ENCODE assay signal across 12 cellular contexts in the genomic region with DNA sequence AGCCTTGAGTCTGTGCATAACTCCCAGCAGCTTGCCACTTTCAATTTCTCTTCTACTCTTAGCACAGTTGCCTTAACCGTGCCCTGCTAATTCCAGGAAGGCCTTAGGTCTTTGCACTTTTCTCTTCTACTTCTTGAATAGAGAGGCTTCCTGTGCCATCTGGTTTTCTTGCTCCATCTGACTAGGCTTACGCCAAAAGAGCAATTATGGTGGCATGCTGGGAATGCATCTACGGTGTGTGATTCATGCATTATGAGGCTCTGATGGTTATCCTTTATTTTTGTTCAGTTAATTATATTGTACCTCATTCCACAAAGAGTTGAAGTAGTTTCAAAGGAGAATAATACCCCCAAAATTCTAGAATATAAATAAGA. TPM values are rescaled to one million over a fixed set of nuclear protein-coding genes. Genes with fewer than 3 reads are reported as not detected.
A peak's percentile ranks its signal among the peaks of the same experiment; 100 is the strongest.
DNase-seq lines count a peak whose midpoint lies in the region; ATAC-seq and TF ChIP-seq lines count a peak whose summit lies in the region.
"Had no signal": no experiment of that assay in that cellular context is flagged by ENCODE, and none has a peak within 500 bp of the region (broad histone marks: within the 10 kb centered on the region; RNA-seq: fewer than 3 reads in every experiment).

No MANE protein-coding gene starts in this region.

- H3K4me1 ChIP-seq in Panc1 (ENCODE audit: control insufficient read depth, insufficient read depth, low read length), result peaks cover 12% of the 10 kb centered on the region; the same call in 1 of the 2 replicates
- peaks cover 6% of the 10 kb centered on the region for H3K4me1 ChIP-seq in right cardiac atrium (ENCODE audit: control insufficient read depth, insufficient read depth, low read length)

- intact Hi-C loops in Panc1 (cut with micrococcal nuclease; ENCODE audit: unreplicated experiment) (no loop called here), right cardiac atrium (cut with DNase I) (no loop called here)

- BruUV-seq in Panc1 (replicated peaks; lab: Mats Ljungman, UMichigan), result no TSS peak

- no peak overlapping the region for H3K4me3 Mint-ChIP-seq in activated CD4-positive, alpha-beta T cell treated with anti-CD3 and anti-CD28 coated beads, Interleukin-2, amount 10 ng/mL, durations not matched to agents 7 days and 5 days
- no peak overlapping the region for H3K4me3 Mint-ChIP-seq in stimulated activated effector memory CD8-positive, alpha-beta T cell treated with anti-CD3 and anti-CD28 coated beads, Interleukin-12 subunit alpha, Interleukin-12 subunit beta, amount 100 ng/mL, for 72 hours
- H3K4me3 Mint-ChIP-seq: naive thymus-derived CD8-positive, alpha-beta T cell had no signal

- no peaks in the 10 kb centered on the region for H3K27me3 Mint-ChIP-seq in activated CD4-positive, alpha-beta T cell treated with anti-CD3 and anti-CD28 coated beads, Interleukin-2, amount 10 ng/mL, durations not matched to agents 7 days and 5 days
- H3K27me3 Mint-ChIP-seq: naive thymus-derived CD8-positive, alpha-beta T cell had no signal

- in situ Hi-C loops in Panc1 (cut with HindIII; ENCODE audit: low pct_unique_long_range_greater_than_20kb, low sequenced_read_pairs), result no loop called here

- H3K36me3 ChIP-seq in Panc1 (ENCODE audit: control insufficient read depth, insufficient read depth, low read length), result no peaks in the 10 kb centered on the region

- no peak overlapping the region for H3K4me3 ChIP-seq in Panc1 (ENCODE audit: low read depth in 2 of 2, low read length in 2 of 2)
- H3K4me3 ChIP-seq in epithelial cell of esophagus (ENCODE audit: low read length), result no peak overlapping the region
- no peak overlapping the region for H3K4me3 ChIP-seq in right cardiac atrium (ENCODE audit: low read length)

- ATAC-seq in Panc1 (peak; percentile 59), right cardiac atrium (no peak)
- peak; percentile 62 for ATAC-seq in stimulated activated effector memory CD8-positive, alpha-beta T cell treated with anti-CD3 and anti-CD28 coated beads, Interleukin-12 subunit alpha, Interleukin-12 subunit beta, amount 100 ng/mL, for 72 hours
- ATAC-seq: naive thymus-derived CD8-positive, alpha-beta T cell had no signal

- DNase-seq in activated CD4-positive, alpha-beta T cell treated with anti-CD3 and anti-CD28 coated beads, Interleukin-2, amount 10 ng/mL, durations not matched to agents 7 days and 5 days, result peak; percentile 17
- no peak for DNase-seq in activated CD4-positive, alpha-beta T cell treated with anti-CD3 and anti-CD28 coated beads, Interleukin-2, amount 50 U/mL, for 48 hours
- DNase-seq in Panc1 (ENCODE audit: low read depth, low spot score) (no peak), epithelial cell of esophagus (ENCODE audit: low read depth) (peak; percentile 63), right cardiac atrium (no peak), NOMO-1 (lab: John Stamatoyannopoulos, UW; ENCODE audit: unreplicated experiment in 2 of 2) (no peak)
- DNase-seq in stimulated activated effector memory CD8-positive, alpha-beta T cell treated with anti-CD3 and anti-CD28 coated beads, Interleukin-12 subunit alpha, Interleukin-12 subunit beta, amount 100 ng/mL, for 72 hours (ENCODE audit: low spot score in 2 of 2), result no peak
- no peak for DNase-seq in activated CD8-positive, alpha-beta memory T cell treated with anti-CD3 and anti-CD28 coated beads, Interleukin-2, amount 50 U/mL, for 48 hours
- DNase-seq: activated naive CD4-positive, alpha-beta T cell treated with anti-CD3 and anti-CD28 coated beads, Interleukin-2, amount 50 U/mL, for 16 hours; glutamatergic neuron; naive thymus-derived CD8-positive, alpha-beta T cell; NCI-H146 had no signal

- POLR2A ChIA-PET in activated CD4-positive, alpha-beta T cell treated with anti-CD3 and anti-CD28 coated beads, Interleukin-2, amount 10 ng/mL, durations not matched to agents 7 days and 5 days (lab: Charles Lee), result no interaction called here
- POLR2A ChIA-PET in Panc1 (lab: Charles Lee), result interaction anchor here (0.5 kb wide), 1 partner anchor 46 kb away, joined by 4 read pairs; no protein-coding TSS in a partner anchor

- peaks cover 26% of the 10 kb centered on the region for H3K4me1 Mint-ChIP-seq in activated CD4-positive, alpha-beta T cell treated with anti-CD3 and anti-CD28 coated beads, Interleukin-2, amount 10 ng/mL, durations not matched to agents 7 days and 5 days
- peaks cover 20% of the 10 kb centered on the region for H3K4me1 Mint-ChIP-seq in stimulated activated effector memory CD8-positive, alpha-beta T cell treated with anti-CD3 and anti-CD28 coated beads, Interleukin-12 subunit alpha, Interleukin-12 subunit beta, amount 100 ng/mL, for 72 hours

- H3K36me3 Mint-ChIP-seq in activated CD4-positive, alpha-beta T cell treated with anti-CD3 and anti-CD28 coated beads, Interleukin-2, amount 10 ng/mL, durations not matched to agents 7 days and 5 days (ENCODE audit: low read depth), result peaks cover 15% of the 10 kb centered on the region
- H3K36me3 Mint-ChIP-seq in stimulated activated effector memory CD8-positive, alpha-beta T cell treated with anti-CD3 and anti-CD28 coated beads, Interleukin-12 subunit alpha, Interleukin-12 subunit beta, amount 100 ng/mL, for 72 hours, result no peaks in the 10 kb centered on the region

- H3K27me3 ChIP-seq in Panc1 (ENCODE audit: control insufficient read depth, insufficient read depth, low read length) (no peaks in the 10 kb centered on the region), right cardiac atrium (ENCODE audit: control insufficient read depth, insufficient read depth) (no peaks in the 10 kb centered on the region)

- H3K9me3 ChIP-seq in Panc1 (ENCODE audit: control insufficient read depth, insufficient read depth, low read depth, low read length) (no peaks in the 10 kb centered on the region), right cardiac atrium (ENCODE audit: control insufficient read depth, low read length) (no peaks in the 10 kb centered on the region)

- no peak overlapping the region for H3K27ac Mint-ChIP-seq in activated CD4-positive, alpha-beta T cell treated with anti-CD3 and anti-CD28 coated beads, Interleukin-2, amount 10 ng/mL, durations not matched to agents 7 days and 5 days
- no peak overlapping the region for H3K27ac Mint-ChIP-seq in stimulated activated effector memory CD8-positive, alpha-beta T cell treated with anti-CD3 and anti-CD28 coated beads, Interleukin-12 subunit alpha, Interleukin-12 subunit beta, amount 100 ng/mL, for 72 hours

- CTCF ChIA-PET in activated CD4-positive, alpha-beta T cell treated with anti-CD3 and anti-CD28 coated beads, Interleukin-2, amount 10 ng/mL, durations not matched to agents 7 days and 5 days (lab: Charles Lee), result no interaction called here
- CTCF ChIA-PET in Panc1 (lab: Charles Lee), result interaction anchor here (0.6 kb wide), 1 partner anchor 125 kb away, joined by 3 read pairs; no protein-coding TSS in a partner anchor

- H3K9me3 Mint-ChIP-seq in activated CD4-positive, alpha-beta T cell treated with anti-CD3 and anti-CD28 coated beads, Interleukin-2, amount 10 ng/mL, durations not matched to agents 7 days and 5 days, result no peaks in the 10 kb centered on the region
- no peaks in the 10 kb centered on the region for H3K9me3 Mint-ChIP-seq in stimulated activated effector memory CD8-positive, alpha-beta T cell treated with anti-CD3 and anti-CD28 coated beads, Interleukin-12 subunit alpha, Interleukin-12 subunit beta, amount 100 ng/mL, for 72 hours
- H3K9me3 Mint-ChIP-seq: naive thymus-derived CD8-positive, alpha-beta T cell had no signal

- WGBS in right cardiac atrium, result 71% methylated on average over 3 of the region's 3 CpGs

- no peak for TF ChIP-seq CTCF in Panc1 (IDR thresholded peaks at IDR 0.05)
- TF ChIP-seq CTCF in epithelial cell of esophagus (IDR thresholded peaks at IDR 0.05; ENCODE audit: insufficient read depth, low read depth, low read length, missing control alignments), result no peak

- H3K27ac ChIP-seq in Panc1 (ENCODE audit: low read length) (no peak overlapping the region), right cardiac atrium (ENCODE audit: low read length) (no peak overlapping the region)

RNA-seq across cellular contexts. Expression of a gene that starts 29.4 kb away (rescaled TPM):
- 1 to 10 TPM; 8.2 to 9.6 TPM for total RNA-seq in activated CD4-positive, alpha-beta T cell treated with anti-CD3 and anti-CD28 coated beads, Interleukin-2, amount 10 ng/mL, durations not matched to agents 7 days and 5 days
- 17.0 TPM for total RNA-seq in Panc1 (2021; ENCODE audit: unreplicated experiment)
- 12.5 TPM for polyA plus RNA-seq in Panc1 (2012; ENCODE audit: insufficient read length)
- total RNA-seq in right cardiac atrium, result 10 to 100 TPM; 18.0 to 51.7 (median 21.9) TPM
- polyA plus RNA-seq in right cardiac atrium, result 7.4 TPM

Comparison
In these comparisons a context has a peak if more than half of its experiments do, and no peak if none do; other contexts are left out.
1. DNase-seq: peak in activated CD4-positive, alpha-beta T cell treated with anti-CD3 and anti-CD28 coated beads, Interleukin-2, amount 10 ng/mL, durations not matched to agents 7 days and 5 days (single experiment) and epithelial cell of esophagus (single experiment); none in activated CD4-positive, alpha-beta T cell treated with anti-CD3 and anti-CD28 coated beads, Interleukin-2, amount 50 U/mL, for 48 hours (0 of 2), Panc1 (single experiment), stimulated activated effector memory CD8-positive, alpha-beta T cell treated with anti-CD3 and anti-CD28 coated beads, Interleukin-12 subunit alpha, Interleukin-12 subunit beta, amount 100 ng/mL, for 72 hours (0 of 2), right cardiac atrium (0 of 3), activated CD8-positive, alpha-beta memory T cell treated with anti-CD3 and anti-CD28 coated beads, Interleukin-2, amount 50 U/mL, for 48 hours (single experiment) and NOMO-1 (0 of 2).
2. ATAC-seq: peak in Panc1 (single experiment) and stimulated activated effector memory CD8-positive, alpha-beta T cell treated with anti-CD3 and anti-CD28 coated beads, Interleukin-12 subunit alpha, Interleukin-12 subunit beta, amount 100 ng/mL, for 72 hours (single experiment); none in right cardiac atrium (0 of 2).